In genomic region chr20:22579119-22579427, GRCh38 we compare ENCODE assay signal across 17 cellular contexts. TPM values are rescaled to one million over a fixed set of nuclear protein-coding genes. Genes with fewer than 3 reads are reported as not detected.
DNase-seq lines count a peak whose midpoint lies in the region; ATAC-seq and TF ChIP-seq lines count a peak whose summit lies in the region.
"Had no signal": no experiment of that assay in that cellular context is flagged by ENCODE, and none has a peak within 500 bp of the region (broad histone marks: within the 10 kb centered on the region; RNA-seq: fewer than 3 reads in every experiment).

No MANE protein-coding gene starts in this region.

- TF ChIP-seq CTCF in mucosa of descending colon (IDR thresholded peaks at IDR 0.05) (no peak), thoracic aorta (IDR thresholded peaks at IDR 0.05) (no peak)

- peaks cover 14% of the 10 kb centered on the region for H3K4me1 ChIP-seq in mucosa of descending colon (ENCODE audit: low read depth)
- H3K4me1 ChIP-seq in thoracic aorta (ENCODE audit: control insufficient read depth in 1 of 2, low read depth in 2 of 2) = peaks cover 10 to 35% of the 10 kb centered on the region in 2 donors
- H3K4me1 ChIP-seq: parathyroid adenoma had no signal

- H3K4me3 ChIP-seq in mucosa of descending colon (no peak overlapping the region), thoracic aorta (peak overlapping the region; percentile 29)
- H3K4me3 ChIP-seq: cardiac muscle cell had no signal

- H3K9me3 ChIP-seq in mucosa of descending colon = no peaks in the 10 kb centered on the region
- no peaks in the 10 kb centered on the region for H3K9me3 ChIP-seq in thoracic aorta

- ATAC-seq in mucosa of descending colon (no peak), thoracic aorta (ENCODE audit: insufficient number of reproducible peaks, low FRiP score, low read depth) (no peak), GM21390 (IDR thresholded peaks at IDR 0.05; ENCODE audit: unreplicated experiment) (no peak), HG02623 (IDR thresholded peaks at IDR 0.05; ENCODE audit: unreplicated experiment) (no peak)
- ATAC-seq: effector memory CD8-positive, alpha-beta T cell had no signal

- DNase-seq in NCI-H2081 (lab: John Stamatoyannopoulos, UW) (peak; percentile 93 to 94), NCI-H2081 treated with DMSO at 0.1 percent for 48 hours (lab: John Stamatoyannopoulos, UW) (no peak), ecto neural progenitor cell (ENCODE audit: low spot score) (peak; percentile 82), mucosa of descending colon (peak in 2 of 3 donors; percentile 25 to 45), thoracic aorta (ENCODE audit: low spot score) (no peak), C1 segment of cervical spinal cord (lab: John Stamatoyannopoulos, UW) (no peak)
- DNase-seq: activated CD4-positive, CD25-positive, alpha-beta regulatory T cell treated with anti-CD3 and anti-CD28 coated beads, Interleukin-2, amount 50 U/mL, for 72 hours; activated naive CD8-positive, alpha-beta T cell treated with anti-CD3 and anti-CD28 coated beads for 36 hours; effector memory CD8-positive, alpha-beta T cell; foreskin melanocyte; NCI-H1436 had no signal

- no peak overlapping the region for H3K27ac ChIP-seq in thoracic aorta
- H3K27ac ChIP-seq: 22Rv1, cardiac muscle cell, parathyroid adenoma had no signal

- peaks cover 15% of the 10 kb centered on the region for H3K27me3 ChIP-seq in thoracic aorta (replicated peaks; ENCODE audit: insufficient read depth)

- intact Hi-C loops in mucosa of descending colon (cut with DNase I, micrococcal nuclease) = no loop called here

- no peaks in the 10 kb centered on the region for H3K36me3 ChIP-seq in mucosa of descending colon (ENCODE audit: low read depth)
- no peaks in the 10 kb centered on the region for H3K36me3 ChIP-seq in thoracic aorta
- H3K36me3 ChIP-seq: cardiac muscle cell had no signal

RNA-seq across cellular contexts. Expression of gene FOXA2, which starts 5.3 kb away (rescaled TPM):
- total RNA-seq in mucosa of descending colon (10 to 100 TPM in 2 of 3 donors, 1 to 10 TPM in 1; 6.2 to 25.3 (median 11.9) TPM), thoracic aorta (under 1 TPM in 1 of 2 donors, not detected in 1; 0.49 TPM)
- total RNA-seq: activated naive CD8-positive, alpha-beta T cell treated with anti-CD3 and anti-CD28 coated beads for 36 hours; T-helper 2 cell treated with Interferon-gamma antibody and Interleukin-4, amounts not matched to agents 100 ng/mL and 5 ng/mL, for 36 hours had no signal

Comparison
In these comparisons a context has a peak if more than half of its experiments do, and no peak if none do; other contexts are left out.
1. DNase-seq: peak in NCI-H2081 (2 of 2), ecto neural progenitor cell (single experiment) and mucosa of descending colon (2 of 3); none in NCI-H2081 treated with DMSO at 0.1 percent for 48 hours (single experiment), thoracic aorta (single experiment) and C1 segment of cervical spinal cord (0 of 14).
2. RNA of gene FOXA2, which starts 5.3 kb away (total RNA-seq): 6.2 to 25.3 TPM in mucosa of descending colon; 0.49 TPM in thoracic aorta; every median in the first group is over 4 times any median in the second.